Comparison of ENCODE assay signal across 26 cellular contexts in the genomic region with DNA sequence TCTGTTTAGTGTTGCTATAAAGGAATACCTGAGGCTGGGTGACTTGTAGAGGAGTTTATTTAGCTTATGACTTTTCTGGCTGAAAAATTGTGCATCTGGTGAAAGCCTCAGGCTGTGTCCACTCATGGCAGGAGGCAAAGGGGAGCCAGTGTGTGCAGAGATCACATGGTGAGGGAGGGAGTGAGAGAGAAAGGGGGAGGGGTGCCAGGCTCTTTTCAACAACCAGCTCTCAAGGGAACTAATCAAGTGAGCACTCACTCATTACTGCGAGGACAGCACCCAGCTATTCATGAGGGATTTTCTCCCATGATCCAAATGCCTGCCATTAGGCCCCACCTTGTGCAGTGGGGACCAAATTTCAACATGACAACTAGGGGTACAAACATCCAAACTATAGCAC.
DNase-seq lines count a peak whose midpoint lies in the region; ATAC-seq and TF ChIP-seq lines count a peak whose summit lies in the region.
"Had no signal": no experiment of that assay in that cellular context is flagged by ENCODE, and none has a peak within 500 bp of the region (broad histone marks: within the 10 kb centered on the region; RNA-seq: fewer than 3 reads in every experiment).

No MANE protein-coding gene starts in this region.

- H3K9me3 Mint-ChIP-seq in glutamatergic neuron (ENCODE audit: unreplicated experiment), result no peaks in the 10 kb centered on the region
- peaks cover 3% of the 10 kb centered on the region for H3K9me3 Mint-ChIP-seq in neural progenitor cell

- H3K27me3 ChIP-seq in neural progenitor cell, result no peaks in the 10 kb centered on the region
- no peaks in the 10 kb centered on the region for H3K27me3 ChIP-seq in breast epithelium
- H3K27me3 ChIP-seq: BLaER1 treated with 17β-estradiol and CSF1 and Interleukin-3, amounts not matched to agents 10 nM and 100 nM had no signal

- H3K27ac Mint-ChIP-seq in glutamatergic neuron (ENCODE audit: unreplicated experiment), result peak overlapping the region; percentile 67
- peak overlapping the region; percentile 95 for H3K27ac Mint-ChIP-seq in neural progenitor cell
- H3K27ac Mint-ChIP-seq: activated naive CD4-positive, alpha-beta T cell treated with anti-CD3 and anti-CD28 coated beads, Interleukin-2, amount 50 U/mL, for 72 hours; dendritic cell treated with granulocyte-macrophage colony-stimulating factor and Interleukin-4, amounts not matched to agents 40 ng/mL and 50 ng/mL, for 4 days; naive thymus-derived CD4-positive, alpha-beta T cell; stimulated activated naive CD8-positive, alpha-beta T cell treated with anti-CD3 and anti-CD28 coated beads, Interleukin-15, amount 100 ng/mL, for 72 hours; T-helper 17 cell had no signal

- no peak for TF ChIP-seq POLR2A in breast epithelium (IDR thresholded peaks at IDR 0.05)

- H3K9ac ChIP-seq in neural progenitor cell, result no peak overlapping the region
- H3K9ac ChIP-seq: BLaER1 treated with 17β-estradiol and CSF1 and Interleukin-3, amounts not matched to agents 10 nM and 100 nM had no signal

- no peak overlapping the region for H3K4me3 ChIP-seq in neural progenitor cell
- no peak overlapping the region for H3K4me3 ChIP-seq in breast epithelium
- H3K4me3 ChIP-seq: BLaER1 treated with 17β-estradiol and CSF1 and Interleukin-3, amounts not matched to agents 10 nM and 100 nM had no signal

- H3K4me1 ChIP-seq in neural progenitor cell (no peaks in the 10 kb centered on the region), breast epithelium (no peaks in the 10 kb centered on the region)
- H3K4me1 ChIP-seq: BLaER1 treated with 17β-estradiol and CSF1 and Interleukin-3, amounts not matched to agents 10 nM and 100 nM had no signal

- no peak for ATAC-seq in HG03521 (IDR thresholded peaks at IDR 0.05; ENCODE audit: unreplicated experiment)
- ATAC-seq: activated naive CD4-positive, alpha-beta T cell treated with anti-CD3 and anti-CD28 coated beads, Interleukin-2, amount 50 U/mL, for 72 hours; HCT116; naive thymus-derived CD4-positive, alpha-beta T cell; SK-N-SH treated with all-trans-retinoic acid at 6 μM for 48 hours; stimulated activated naive CD8-positive, alpha-beta T cell treated with anti-CD3 and anti-CD28 coated beads, Interleukin-15, amount 100 ng/mL, for 72 hours; T-helper 17 cell had no signal

- H3K4me3 Mint-ChIP-seq in glutamatergic neuron (ENCODE audit: unreplicated experiment) (no peak overlapping the region), neural progenitor cell (no peak overlapping the region)
- H3K4me3 Mint-ChIP-seq: dendritic cell treated with granulocyte-macrophage colony-stimulating factor and Interleukin-4, amounts not matched to agents 40 ng/mL and 50 ng/mL, for 4 days; naive thymus-derived CD4-positive, alpha-beta T cell; stimulated activated naive CD8-positive, alpha-beta T cell treated with anti-CD3 and anti-CD28 coated beads, Interleukin-15, amount 100 ng/mL, for 72 hours; T-helper 17 cell had no signal

- H3K36me3 ChIP-seq in neural progenitor cell (no peaks in the 10 kb centered on the region), breast epithelium (no peaks in the 10 kb centered on the region)
- H3K36me3 ChIP-seq: BLaER1 treated with 17β-estradiol and CSF1 and Interleukin-3, amounts not matched to agents 10 nM and 100 nM had no signal

- DNase-seq in ELF-1 (ENCODE audit: low read depth, low spot score), result peak; percentile 6
- DNase-seq in NCI-H1105 (lab: John Stamatoyannopoulos, UW), result peak; percentile 9
- peak; percentile 26 for DNase-seq in glutamatergic neuron
- peak; percentile 54 for DNase-seq in neural progenitor cell (ENCODE audit: low spot score)
- DNase-seq in breast epithelium (ENCODE audit: low spot score in 2 of 2), result no peak
- no peak for DNase-seq in NCI-H1092 (lab: John Stamatoyannopoulos, UW)
- DNase-seq: activated T-cell treated with anti-CD3 and anti-CD28 coated beads for 4 hours; caudate nucleus; COR-L47; KG1; midbrain; MM.1S; naive thymus-derived CD4-positive, alpha-beta T cell; NCI-H146; NCI-H2171 treated with DMSO at 0.1 percent for 48 hours; small intestine; stimulated activated CD4-positive, alpha-beta T cell treated with anti-CD3 and anti-CD28 coated beads, Interleukin-1b, Interleukin-23, amount 100 ng/mL, for 48 hours; stimulated activated CD8-positive, alpha-beta memory T cell treated with anti-CD3 and anti-CD28 coated beads, Interleukin-4, amount 100 ng/mL, for 48 hours; stimulated activated naive CD8-positive, alpha-beta T cell treated with anti-CD3 and anti-CD28 coated beads, Interleukin-15, amount 100 ng/mL, for 72 hours; T-helper 17 cell had no signal

- H3K79me2 ChIP-seq in neural progenitor cell (ENCODE audit: low read depth), result no peaks in the 10 kb centered on the region

- H3K27me3 Mint-ChIP-seq in glutamatergic neuron (ENCODE audit: unreplicated experiment) (no peaks in the 10 kb centered on the region), neural progenitor cell (ENCODE audit: insufficient read depth, low read depth) (no peaks in the 10 kb centered on the region)
- H3K27me3 Mint-ChIP-seq: dendritic cell treated with granulocyte-macrophage colony-stimulating factor and Interleukin-4, amounts not matched to agents 40 ng/mL and 50 ng/mL, for 4 days; naive thymus-derived CD4-positive, alpha-beta T cell; stimulated activated naive CD8-positive, alpha-beta T cell treated with anti-CD3 and anti-CD28 coated beads, Interleukin-15, amount 100 ng/mL, for 72 hours; T-helper 17 cell had no signal

- H3K4me2 ChIP-seq in neural progenitor cell, result no peak overlapping the region
- H3K4me2 ChIP-seq: BLaER1 treated with 17β-estradiol and CSF1 and Interleukin-3, amounts not matched to agents 10 nM and 100 nM had no signal

- H4K20me1 ChIP-seq in neural progenitor cell (ENCODE audit: low read depth), result no peaks in the 10 kb centered on the region
- H4K20me1 ChIP-seq: BLaER1 treated with 17β-estradiol and CSF1 and Interleukin-3, amounts not matched to agents 10 nM and 100 nM had no signal

- TF ChIP-seq CTCF in glutamatergic neuron (IDR thresholded peaks at IDR 0.05; ENCODE audit: partially characterized antibody, unreplicated experiment) (no peak), neural progenitor cell (IDR thresholded peaks at IDR 0.05) (no peak), breast epithelium (IDR thresholded peaks at IDR 0.05) (no peak)

- peaks cover 5% of the 10 kb centered on the region for H3K36me3 Mint-ChIP-seq in glutamatergic neuron (ENCODE audit: unreplicated experiment)
- no peaks in the 10 kb centered on the region for H3K36me3 Mint-ChIP-seq in neural progenitor cell
- H3K36me3 Mint-ChIP-seq: naive thymus-derived CD4-positive, alpha-beta T cell had no signal

- H3K9me3 ChIP-seq in neural progenitor cell (ENCODE audit: low read depth) (no peaks in the 10 kb centered on the region), breast epithelium (no peaks in the 10 kb centered on the region)
- H3K9me3 ChIP-seq: BLaER1 treated with 17β-estradiol and CSF1 and Interleukin-3, amounts not matched to agents 10 nM and 100 nM had no signal

- intact Hi-C loops in breast epithelium (cut with DNase I; ENCODE audit: low total_unique reads), result no loop called here

- peak overlapping the region; percentile 66 for H2AFZ ChIP-seq in neural progenitor cell (replicated peaks)

- H3K27ac ChIP-seq in neural progenitor cell (no peak overlapping the region), breast epithelium (no peak overlapping the region)
- H3K27ac ChIP-seq: BLaER1 treated with 17β-estradiol and CSF1 and Interleukin-3, amounts not matched to agents 10 nM and 100 nM had no signal

- H3K4me1 Mint-ChIP-seq in glutamatergic neuron (ENCODE audit: low read depth, unreplicated experiment) (peaks cover 18% of the 10 kb centered on the region), neural progenitor cell (peaks cover 16% of the 10 kb centered on the region)
- H3K4me1 Mint-ChIP-seq: naive thymus-derived CD4-positive, alpha-beta T cell; stimulated activated naive CD8-positive, alpha-beta T cell treated with anti-CD3 and anti-CD28 coated beads, Interleukin-15, amount 100 ng/mL, for 72 hours; T-helper 17 cell had no signal

- no peaks in the 10 kb centered on the region for H3F3A ChIP-seq in neural progenitor cell (ENCODE audit: low read depth)

Comparison
In these comparisons a context has a peak if more than half of its experiments do, and no peak if none do; other contexts are left out.
1. DNase-seq: peak in ELF-1 (single experiment), NCI-H1105 (single experiment), glutamatergic neuron (single experiment) and neural progenitor cell (single experiment); none in breast epithelium (0 of 2) and NCI-H1092 (single experiment).